ENCODE assay signal across 9 cellular contexts in the genomic region with DNA sequence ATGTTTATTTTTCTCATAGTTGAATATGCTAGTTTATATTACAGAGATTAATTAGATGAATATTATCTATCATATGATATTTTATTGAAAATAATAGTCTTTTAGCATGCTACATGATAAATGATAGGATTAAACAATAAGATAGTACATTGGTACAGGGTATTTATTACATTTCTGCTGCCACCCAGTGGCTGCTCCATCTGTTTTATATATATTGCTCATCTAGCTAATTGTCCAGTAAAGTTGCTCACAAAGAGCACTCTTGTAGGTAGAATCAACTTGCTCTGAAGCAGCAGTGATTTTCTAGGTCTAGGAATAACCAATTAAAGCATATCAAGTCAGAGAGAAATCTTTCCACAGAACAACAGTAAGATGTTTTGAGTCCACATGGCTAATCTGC.
DNase-seq lines count a peak whose midpoint lies in the region; ATAC-seq and TF ChIP-seq lines count a peak whose summit lies in the region.
"Had no signal": no experiment of that assay in that cellular context is flagged by ENCODE, and none has a peak within 500 bp of the region (broad histone marks: within the 10 kb centered on the region; RNA-seq: fewer than 3 reads in every experiment).

No MANE protein-coding gene starts in this region.

- H3K27me3 Mint-ChIP-seq in chondrocyte (ENCODE audit: low read depth) (peaks cover 3% of the 10 kb centered on the region), osteocyte (ENCODE audit: unreplicated experiment) (no peaks in the 10 kb centered on the region)
- H3K27me3 Mint-ChIP-seq: dendritic cell treated with granulocyte-macrophage colony-stimulating factor and Interleukin-4, amounts not matched to agents 40 ng/mL and 50 ng/mL, for 4 days had no signal

- ATAC-seq in HG03460 (IDR thresholded peaks at IDR 0.05; ENCODE audit: unreplicated experiment) (no peak), HG03354 (IDR thresholded peaks at IDR 0.05; ENCODE audit: poor library complexity, severe bottlenecking, unreplicated experiment) (no peak)

- H3K36me3 Mint-ChIP-seq in chondrocyte (ENCODE audit: low read depth) (no peaks in the 10 kb centered on the region), osteocyte (ENCODE audit: unreplicated experiment) (no peaks in the 10 kb centered on the region)

- TF ChIP-seq CTCF in GM12865 (IDR thresholded peaks at IDR 0.05; ENCODE audit: insufficient read depth, low read depth, low read length, missing control alignments) (peak; percentile 34), chondrocyte (IDR thresholded peaks at IDR 0.05) (peak; percentile 86), osteocyte (IDR thresholded peaks at IDR 0.05) (peak; percentile 70)

- H3K9me3 Mint-ChIP-seq in chondrocyte (ENCODE audit: low read depth) (peaks cover 2% of the 10 kb centered on the region), osteocyte (ENCODE audit: unreplicated experiment) (no peaks in the 10 kb centered on the region)
- H3K9me3 Mint-ChIP-seq: dendritic cell treated with granulocyte-macrophage colony-stimulating factor and Interleukin-4, amounts not matched to agents 40 ng/mL and 50 ng/mL, for 4 days had no signal

- H3K4me1 Mint-ChIP-seq in chondrocyte (ENCODE audit: low read depth) (peaks cover 6% of the 10 kb centered on the region), osteocyte (ENCODE audit: unreplicated experiment) (peaks cover 8% of the 10 kb centered on the region)

- H3K27ac Mint-ChIP-seq in chondrocyte (ENCODE audit: unreplicated experiment) (no peak overlapping the region), osteocyte (ENCODE audit: unreplicated experiment) (no peak overlapping the region)
- H3K27ac Mint-ChIP-seq: dendritic cell treated with granulocyte-macrophage colony-stimulating factor and Interleukin-4, amounts not matched to agents 40 ng/mL and 50 ng/mL, for 4 days had no signal

- H3K4me3 Mint-ChIP-seq in chondrocyte (ENCODE audit: unreplicated experiment) (no peak overlapping the region), osteocyte (ENCODE audit: unreplicated experiment) (no peak overlapping the region)
- H3K4me3 Mint-ChIP-seq: dendritic cell treated with granulocyte-macrophage colony-stimulating factor and Interleukin-4, amounts not matched to agents 40 ng/mL and 50 ng/mL, for 4 days had no signal

- DNase-seq in GM12865 (ENCODE audit: low read depth) = peak; percentile 40
- peak; percentile 66 for DNase-seq in NCI-H146 treated with DMSO at 0.1 percent for 48 hours (lab: John Stamatoyannopoulos, UW; ENCODE audit: unreplicated experiment)
- no peak for DNase-seq in chondrocyte (ENCODE audit: low spot score)
- no peak for DNase-seq in osteocyte (ENCODE audit: extremely low spot score, unreplicated experiment)
- no peak for DNase-seq in germinal center (ENCODE audit: low spot score)
- DNase-seq in effector CD8-positive, alpha-beta T cell (lab: John Stamatoyannopoulos, UW) = no peak

- no peak overlapping the region for H3K4me3 ChIP-seq in GM12865 (ENCODE audit: low read depth, low read length)

Comparison
In these comparisons a context has a peak if more than half of its experiments do, and no peak if none do; other contexts are left out.
1. DNase-seq: peak in GM12865 (single experiment) and NCI-H146 treated with DMSO at 0.1 percent for 48 hours (single experiment); none in chondrocyte (single experiment), osteocyte (single experiment), germinal center (single experiment) and effector CD8-positive, alpha-beta T cell (single experiment).
2. CTCF ChIP-seq: peak in every context shown above with its lines; median percentile 86 in chondrocyte; 70 in osteocyte; 34 in GM12865.